Comparison of ENCODE assay signal across 8 cellular contexts in the genomic region with DNA sequence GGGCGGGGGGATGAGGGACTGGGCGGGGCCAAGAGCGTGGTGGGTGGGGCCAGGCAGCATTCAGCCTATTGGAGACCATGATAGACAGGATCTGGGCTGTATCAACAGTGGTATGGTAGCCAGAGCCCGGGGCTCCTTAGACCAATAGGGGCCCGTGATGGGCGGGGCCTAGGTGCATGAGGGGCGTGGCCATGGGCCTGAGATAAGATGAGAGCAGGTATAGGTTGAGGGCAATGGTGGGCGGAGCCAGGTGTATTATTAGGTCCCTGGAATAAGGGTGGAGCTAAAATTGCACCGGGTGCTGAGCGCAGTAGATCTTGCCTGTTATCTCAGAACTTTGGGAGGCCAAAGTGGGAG. TPM values are rescaled to one million over a fixed set of nuclear protein-coding genes. Genes with fewer than 3 reads are reported as not detected.
A peak's percentile ranks its signal among the peaks of the same experiment; 100 is the strongest.
DNase-seq lines count a peak whose midpoint lies in the region; ATAC-seq and TF ChIP-seq lines count a peak whose summit lies in the region.

No MANE protein-coding gene starts in this region.

- no peak for TF ChIP-seq POLR2A in GM18505 (IDR thresholded peaks at IDR 0.05; ENCODE audit: borderline replicate concordance, extremely low read depth, insufficient read depth, insufficient read length)

- peaks cover 1% of the 10 kb centered on the region for H3K36me3 Mint-ChIP-seq in progenitor cell of endocrine pancreas (ENCODE audit: insufficient read depth)

- peaks cover 5% of the 10 kb centered on the region for H3K4me1 Mint-ChIP-seq in progenitor cell of endocrine pancreas (ENCODE audit: low read depth)

- intact Hi-C loops in A673 (cut with micrococcal nuclease; ENCODE audit: unreplicated experiment), result no loop called here

- peaks cover 31% of the 10 kb centered on the region for H3K4me1 ChIP-seq in A673 (ENCODE audit: insufficient read depth, low read length, poor library complexity, severe bottlenecking)

- no TSS peak for BruUV-seq in A673 (replicated peaks; lab: Mats Ljungman, UMichigan)

- no peaks in the 10 kb centered on the region for H3K9me3 ChIP-seq in A673 (ENCODE audit: low read depth, low read length, poor library complexity, severe bottlenecking)

- no peak overlapping the region for H3K27ac ChIP-seq in A673 (ENCODE audit: low read depth, low read length, poor library complexity, severe bottlenecking)

- no peak overlapping the region for H3K4me3 Mint-ChIP-seq in progenitor cell of endocrine pancreas (ENCODE audit: low read depth)

- H3K27me3 Mint-ChIP-seq in progenitor cell of endocrine pancreas, result no peaks in the 10 kb centered on the region

- no peaks in the 10 kb centered on the region for H3K36me3 ChIP-seq in A673 (ENCODE audit: insufficient read depth, low read length, poor library complexity, severe bottlenecking)
- H3K36me3 ChIP-seq in H7 (replicated peaks; ENCODE audit: control insufficient read depth, insufficient read depth, low read length), result no peaks in the 10 kb centered on the region

- POLR2A ChIA-PET in A673 (lab: Charles Lee; ENCODE audit: low non-redundant PET), result no interaction called here

- H3K4me3 ChIP-seq in A673 (ENCODE audit: low read depth, low read length, poor library complexity, severe bottlenecking) (no peak overlapping the region), H7 (ENCODE audit: insufficient read depth, low read depth, low read length) (no peak overlapping the region), fibroblast of villous mesenchyme (ENCODE audit: low read depth, low read length) (no peak overlapping the region)

- CTCF ChIA-PET in A673 (lab: Charles Lee), result no interaction called here

- ATAC-seq in GM18505 (IDR thresholded peaks at IDR 0.05; ENCODE audit: unreplicated experiment) (no peak), GM19035 (IDR thresholded peaks at IDR 0.05; ENCODE audit: unreplicated experiment) (no peak)

- H3K27ac Mint-ChIP-seq in progenitor cell of endocrine pancreas, result no peak overlapping the region

- peak; percentile 85 for DNase-seq in A673 (ENCODE audit: low spot score)
- peak; percentile 97 for DNase-seq in H7
- peak; percentile 54 for DNase-seq in T-helper 9 cell
- DNase-seq in fibroblast of villous mesenchyme (ENCODE audit: low read depth), result peak; percentile 55
- DNase-seq in NOMO-1 treated with dmso at 0.1 percent for 144 hours (lab: John Stamatoyannopoulos, UW; ENCODE audit: unreplicated experiment), result no peak
- DNase-seq in progenitor cell of endocrine pancreas (ENCODE audit: low spot score, unreplicated experiment), result no peak

- no peak for TF ChIP-seq CTCF in A673 (conservative IDR thresholded peaks at IDR 0.05; ENCODE audit: low read depth, low read length)
- no peak for TF ChIP-seq CTCF in fibroblast of villous mesenchyme (IDR thresholded peaks at IDR 0.05; ENCODE audit: insufficient read depth, low read depth, low read length)
- no peak for TF ChIP-seq CTCF in progenitor cell of endocrine pancreas (IDR thresholded peaks at IDR 0.05; ENCODE audit: unreplicated experiment)

- H3K9me3 Mint-ChIP-seq in progenitor cell of endocrine pancreas (ENCODE audit: low read depth), result no peaks in the 10 kb centered on the region

- no peaks in the 10 kb centered on the region for H3K27me3 ChIP-seq in A673 (replicated peaks; ENCODE audit: insufficient read depth, low read depth, low read length, poor library complexity)
- H3K27me3 ChIP-seq in H7 (ENCODE audit: control insufficient read depth, insufficient read depth, low read length), result no peaks in the 10 kb centered on the region

RNA-seq across cellular contexts. Expression of gene ABCA7, which starts 5.3 kb away (rescaled TPM):
- total RNA-seq in A673 (2021), result 12.0 and 21.2 TPM in 2 replicates
- total RNA-seq in H7 (2014; rRNA removed; shearing (Covaris generic)), result 17.9 and 19.7 TPM in 2 replicates
- total RNA-seq in fibroblast of villous mesenchyme, result 11.2 and 13.9 TPM in 2 replicates
- total RNA-seq in progenitor cell of endocrine pancreas, result 54.6 and 57.3 TPM in 2 replicates

RNA-seq across cellular contexts. Expression of gene CNN2, which starts 18.8 kb away (rescaled TPM):
- total RNA-seq in A673 (2021) (112 and 146 TPM in 2 replicates), fibroblast of villous mesenchyme (508 and 544 TPM in 2 replicates), progenitor cell of endocrine pancreas (225 and 226 TPM in 2 replicates)
- 440 and 495 TPM in 2 replicates for total RNA-seq in H7 (2014; rRNA removed; shearing (Covaris generic))

RNA-seq across cellular contexts. Expression of gene ARHGAP45, which starts 21.7 kb away (rescaled TPM):
- total RNA-seq in A673 (2021) (3.2 and 3.4 TPM in 2 replicates), fibroblast of villous mesenchyme (0.43 and 0.97 TPM in 2 replicates), progenitor cell of endocrine pancreas (6.1 and 8.1 TPM in 2 replicates)
- 46.0 and 48.7 TPM in 2 replicates for total RNA-seq in H7 (2014; rRNA removed; shearing (Covaris generic))

RNA-seq across cellular contexts. Expression of gene RNU6-2, which starts 23.9 kb away (rescaled TPM):
- total RNA-seq in A673 (2021), result not detected in 2 replicates
- total RNA-seq in H7 (2014; rRNA removed; shearing (Covaris generic)), result not detected in 2 replicates
- total RNA-seq in fibroblast of villous mesenchyme, result not detected in 2 replicates
- not detected in 2 replicates for total RNA-seq in progenitor cell of endocrine pancreas

RNA-seq across cellular contexts. Expression of gene TMEM259, which starts 24.3 kb away (rescaled TPM):
- total RNA-seq in A673 (2021) (151 and 170 TPM in 2 replicates), fibroblast of villous mesenchyme (79.2 and 84.6 TPM in 2 replicates), progenitor cell of endocrine pancreas (171 and 199 TPM in 2 replicates)
- 153 and 185 TPM in 2 replicates for total RNA-seq in H7 (2014; rRNA removed; shearing (Covaris generic))

Comparison
In these comparisons a context has a peak if more than half of its experiments do, and no peak if none do; other contexts are left out.
1. DNase-seq: peak in A673 (single experiment), H7 (single experiment), T-helper 9 cell (single experiment) and fibroblast of villous mesenchyme (single experiment); none in NOMO-1 treated with dmso at 0.1 percent for 144 hours (single experiment) and progenitor cell of endocrine pancreas (single experiment).